ENCODE assay signal across 30 cellular contexts in the genomic region with DNA sequence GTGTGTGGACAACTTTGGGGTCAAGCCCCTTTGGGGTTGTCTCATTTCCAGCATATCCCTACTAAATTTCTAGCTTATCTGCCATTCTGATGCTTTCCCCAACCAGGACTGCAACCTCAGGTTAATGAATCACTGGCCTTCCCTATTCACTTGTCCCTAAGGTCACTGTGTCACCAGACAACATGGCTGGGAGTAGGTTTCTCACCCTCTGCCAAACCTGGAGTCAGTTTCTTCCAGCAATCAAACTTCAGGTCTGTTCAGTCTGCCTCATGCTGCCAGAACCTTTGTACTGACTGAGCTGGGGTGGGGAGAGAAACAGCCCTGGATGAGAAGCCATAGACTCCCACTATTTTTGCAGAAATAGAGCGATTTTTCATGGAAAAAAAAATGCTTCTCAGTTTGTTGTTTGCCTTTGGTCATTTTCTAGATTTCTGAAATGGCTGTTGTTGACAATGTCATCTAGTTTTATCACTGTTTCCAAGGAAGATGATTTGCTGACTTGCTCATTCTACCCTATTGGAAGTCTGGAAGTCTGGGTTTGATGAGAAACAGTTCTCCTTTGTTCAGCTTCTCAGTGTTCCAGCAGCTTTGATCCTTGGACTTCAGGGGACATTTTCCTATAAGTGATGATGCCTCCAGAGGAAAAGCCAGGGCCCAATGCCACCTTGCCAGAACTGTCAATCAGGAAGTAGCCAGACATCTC.
DNase-seq lines count a peak whose midpoint lies in the region; ATAC-seq, FAIRE-seq and TF ChIP-seq lines count a peak whose summit lies in the region.
"Had no signal": no experiment of that assay in that cellular context is flagged by ENCODE, and none has a peak within 500 bp of the region (broad histone marks: within the 10 kb centered on the region; RNA-seq: fewer than 3 reads in every experiment).

No MANE protein-coding gene starts in this region.

- DNase-seq in GM23248: no peak
- no peak for DNase-seq in K562 (ENCODE audit: extremely low read depth in 1 of 4, low spot score in 3 of 4)
- DNase-seq in right lobe of liver: peak in 1 of 3 donors; percentile 78
- DNase-seq in stimulated activated naive B cell treated with anti-CD40 and anti-IgM and Interleukin-4, amounts not matched to agents 10 μg/mL and 1 μg/mL and 100 μg/mL, for 72 hours: no peak
- DNase-seq in type B pancreatic cell (ENCODE audit: extremely low spot score, unreplicated experiment): no peak
- no peak for DNase-seq in activated naive CD4-positive, alpha-beta T cell treated with Interleukin-2 at 50 U/mL for 16 hours
- DNase-seq: activated CD4-positive, alpha-beta memory T cell treated with anti-CD3 and anti-CD28 coated beads for 36 hours; activated CD8-positive, alpha-beta memory T cell treated with anti-CD3 and anti-CD28 coated beads, Interleukin-2, amount 50 U/mL, for 4 hours; activated naive CD4-positive, alpha-beta T cell treated with anti-CD3 and anti-CD28 coated beads for 36 hours; C1 segment of cervical spinal cord; Calu3; central memory CD4-positive, alpha-beta T cell; DND-41; erythroblast; head of caudate nucleus; Kasumi-1; kidney; lower lobe of right lung; NCI-H1417 treated with DMSO at 0.1 percent for 48 hours; NCI-H2029 treated with DMSO at 0.1 percent for 48 hours; NCI-H524 treated with DMSO at 0.1 percent for 48 hours; nephron progenitor cell; NK-92 treated with Interleukin-12 subunit alpha and Interleukin-12 subunit beta, amount 100 ng/mL, for 24 hours; ovary; stimulated activated CD4-positive, alpha-beta T cell treated with anti-CD3 and anti-CD28 coated beads, Interleukin-4, amount 100 ng/mL, for 1 hour; thyroid gland had no signal

- H4K20me1 ChIP-seq in GM23248 (ENCODE audit: insufficient read depth) (no peaks in the 10 kb centered on the region), K562 (replicated peaks; ENCODE audit: control insufficient read depth, insufficient read depth, low read length) (no peaks in the 10 kb centered on the region)

- H3K36me3 ChIP-seq in GM23248 (ENCODE audit: low read depth) (no peaks in the 10 kb centered on the region), K562 (ENCODE audit: control insufficient read depth, insufficient read depth, low read length) (no peaks in the 10 kb centered on the region), right lobe of liver (no peaks in the 10 kb centered on the region)
- H3K36me3 ChIP-seq: HAP-1, lower lobe of right lung, ovary, thyroid gland had no signal

- H3F3A ChIP-seq in GM23248 (ENCODE audit: insufficient read depth): no peaks in the 10 kb centered on the region

- POLR2A ChIA-PET in K562 (lab: Yijun Ruan, JAX): interaction anchor here (0.6 kb wide), 1 partner anchor 8 kb away, joined by 4 read pairs; no protein-coding TSS in a partner anchor

- CTCF ChIA-PET in K562 (lab: Yijun Ruan, JAX; ENCODE audit: low intra/inter-chr PET ratio): no interaction called here

- H3K4me1 ChIP-seq in GM23248 (ENCODE audit: insufficient read depth) (peaks cover 13% of the 10 kb centered on the region), K562 (replicated peaks in 1 of 2; ENCODE audit: control insufficient read depth in 2 of 2, insufficient read depth in 2 of 2, low read length in 2 of 2) (no peaks in the 10 kb centered on the region), right lobe of liver (peaks cover 0 to 15% (median 5%) of the 10 kb centered on the region in 4 donors)
- H3K4me1 ChIP-seq: HAP-1, thyroid gland had no signal

- intact Hi-C loops in K562 (cut with micrococcal nuclease) (no loop called here), right lobe of liver (cut with DNase I) (no loop called here)

- H3K4me3 Mint-ChIP-seq in stimulated activated naive B cell treated with anti-CD40 and anti-IgM and Interleukin-4, amounts not matched to agents 10 μg/mL and 1 μg/mL and 100 μg/mL, for 72 hours: no peak overlapping the region
- no peak overlapping the region for H3K4me3 Mint-ChIP-seq in type B pancreatic cell
- H3K4me3 Mint-ChIP-seq: activated CD4-positive, alpha-beta memory T cell treated with anti-CD3 and anti-CD28 coated beads for 36 hours; activated naive CD4-positive, alpha-beta T cell treated with anti-CD3 and anti-CD28 coated beads for 36 hours; nephron progenitor cell had no signal

- H3K27ac ChIP-seq in GM23248: no peak overlapping the region
- H3K27ac ChIP-seq in K562 (ENCODE audit: extremely low read depth, low read depth, low read length): no peak overlapping the region
- H3K27ac ChIP-seq in right lobe of liver: peak overlapping the region in 1 of 3 donors; percentile 16
- H3K27ac ChIP-seq: HL-60, lower lobe of right lung, ovary, SK-N-MC, thyroid gland had no signal

- TF ChIP-seq CTCF in K562 (IDR thresholded peaks at IDR 0.05 in 2 of 3, conservative IDR thresholded peaks at IDR 0.05 in 1 of 3; ENCODE audit: insufficient read depth in 2 of 3, low read depth in 1 of 3, low read length in 3 of 3): no peak
- TF ChIP-seq CTCF in right lobe of liver (IDR thresholded peaks at IDR 0.05): no peak
- no peak for TF ChIP-seq CTCF in type B pancreatic cell (conservative IDR thresholded peaks at IDR 0.05)

- no peak for TF ChIP-seq EP300 in K562 (IDR thresholded peaks at IDR 0.05; ENCODE audit: low read length)

- H3K4me1 Mint-ChIP-seq in stimulated activated naive B cell treated with anti-CD40 and anti-IgM and Interleukin-4, amounts not matched to agents 10 μg/mL and 1 μg/mL and 100 μg/mL, for 72 hours: peaks cover 5 to 12% of the 10 kb centered on the region in 2 donors
- peaks cover 4% of the 10 kb centered on the region for H3K4me1 Mint-ChIP-seq in type B pancreatic cell (ENCODE audit: unreplicated experiment)
- H3K4me1 Mint-ChIP-seq: nephron progenitor cell had no signal

- no peaks in the 10 kb centered on the region for H3K9me3 ChIP-seq in GM23248 (ENCODE audit: low read depth)
- H3K9me3 ChIP-seq in K562 (replicated peaks; ENCODE audit: control insufficient read depth, insufficient read depth, low read depth, low read length): no peaks in the 10 kb centered on the region
- no peaks in the 10 kb centered on the region for H3K9me3 ChIP-seq in right lobe of liver
- H3K9me3 ChIP-seq: HAP-1, lower lobe of right lung, ovary, thyroid gland had no signal

- in situ Hi-C loops in GM23248 (cut with MboI): no loop called here
- in situ Hi-C loops in K562 (cut with MboI): no loop called here

- no peak for TF ChIP-seq RAD21 in K562 (CRISPR knock-in tag; conservative IDR thresholded peaks at IDR 0.05 in 1 of 2, IDR thresholded peaks at IDR 0.05 in 1 of 2)

- FAIRE-seq in K562 (lab: Jason Lieb, UNC): no peak
- FAIRE-seq: kidney had no signal

- H3K27ac Mint-ChIP-seq in stimulated activated naive B cell treated with anti-CD40 and anti-IgM and Interleukin-4, amounts not matched to agents 10 μg/mL and 1 μg/mL and 100 μg/mL, for 72 hours: peak overlapping the region; percentile 80
- no peak overlapping the region for H3K27ac Mint-ChIP-seq in type B pancreatic cell
- H3K27ac Mint-ChIP-seq: activated CD4-positive, alpha-beta memory T cell treated with anti-CD3 and anti-CD28 coated beads for 36 hours; activated naive CD4-positive, alpha-beta T cell treated with anti-CD3 and anti-CD28 coated beads for 36 hours; nephron progenitor cell had no signal

- H3K9me3 Mint-ChIP-seq in stimulated activated naive B cell treated with anti-CD40 and anti-IgM and Interleukin-4, amounts not matched to agents 10 μg/mL and 1 μg/mL and 100 μg/mL, for 72 hours: no peaks in the 10 kb centered on the region
- no peaks in the 10 kb centered on the region for H3K9me3 Mint-ChIP-seq in type B pancreatic cell
- H3K9me3 Mint-ChIP-seq: activated CD4-positive, alpha-beta memory T cell treated with anti-CD3 and anti-CD28 coated beads for 36 hours; activated naive CD4-positive, alpha-beta T cell treated with anti-CD3 and anti-CD28 coated beads for 36 hours; nephron progenitor cell had no signal

- no peaks in the 10 kb centered on the region for H3K36me3 Mint-ChIP-seq in stimulated activated naive B cell treated with anti-CD40 and anti-IgM and Interleukin-4, amounts not matched to agents 10 μg/mL and 1 μg/mL and 100 μg/mL, for 72 hours
- no peaks in the 10 kb centered on the region for H3K36me3 Mint-ChIP-seq in type B pancreatic cell
- H3K36me3 Mint-ChIP-seq: activated CD4-positive, alpha-beta memory T cell treated with anti-CD3 and anti-CD28 coated beads for 36 hours had no signal

- no peaks in the 10 kb centered on the region for H3K9me2 ChIP-seq in GM23248 (ENCODE audit: insufficient read depth)

- no peaks in the 10 kb centered on the region for H3K27me3 ChIP-seq in GM23248 (replicated peaks; ENCODE audit: insufficient read depth)
- H3K27me3 ChIP-seq in K562 (ENCODE audit: control insufficient read depth in 2 of 2, insufficient read depth in 2 of 2, low read length in 2 of 2): no peaks in the 10 kb centered on the region
- no peaks in the 10 kb centered on the region for H3K27me3 ChIP-seq in right lobe of liver
- H3K27me3 ChIP-seq: ovary, thyroid gland had no signal

- no peaks in the 10 kb centered on the region for H3K27me3 Mint-ChIP-seq in stimulated activated naive B cell treated with anti-CD40 and anti-IgM and Interleukin-4, amounts not matched to agents 10 μg/mL and 1 μg/mL and 100 μg/mL, for 72 hours
- no peaks in the 10 kb centered on the region for H3K27me3 Mint-ChIP-seq in type B pancreatic cell

- no peaks in the 10 kb centered on the region for H3K9me1 ChIP-seq in K562 (ENCODE audit: control insufficient read depth, insufficient read depth, low read length)

- 61 to 71% methylated on average over 1 of the region's 1 CpG for WGBS in GM23248 (ENCODE audit: low coverage in 1 of 2, low lambda C conversion rate in 2 of 2, missing lambda C conversion rate in 2 of 2), 2 experiments
- WGBS in K562 (ENCODE audit: insufficient coverage, low coverage, missing lambda C conversion rate): 7% methylated on average over 1 of the region's 1 CpG
- WGBS in right lobe of liver (ENCODE audit: insufficient coverage, low coverage, low lambda C conversion rate, missing lambda C conversion rate): 60% methylated on average over 1 of the region's 1 CpG

- peak overlapping the region; percentile 1 for H3K4me2 ChIP-seq in GM23248 (ENCODE audit: unreplicated experiment)
- H3K4me2 ChIP-seq in K562 (ENCODE audit: insufficient read depth, low read length): no peak overlapping the region

- ATAC-seq in K562 (no peak), right lobe of liver (peak; percentile 94 to 96 (median 95)), HG03025 (IDR thresholded peaks at IDR 0.05; ENCODE audit: low FRiP score, unreplicated experiment) (no peak)
- ATAC-seq in stimulated activated naive B cell treated with anti-CD40 and anti-IgM and Interleukin-4, amounts not matched to agents 10 μg/mL and 1 μg/mL and 100 μg/mL, for 72 hours (replicated peaks): no peak
- ATAC-seq: lower lobe of right lung had no signal

- no TSS peak for BruUV-seq in K562 (replicated peaks; lab: Mats Ljungman, UMichigan)

- H2AFZ ChIP-seq in GM23248: no peak overlapping the region
- no peak overlapping the region for H2AFZ ChIP-seq in K562 (ENCODE audit: low read depth, low read length)

- TF ChIP-seq POLR2A in K562 (conservative IDR thresholded peaks at IDR 0.05): no peak
- TF ChIP-seq POLR2A in right lobe of liver (IDR thresholded peaks at IDR 0.05): no peak

- H3K4me3 ChIP-seq in GM23248: no peak overlapping the region
- H3K4me3 ChIP-seq in K562: no peak overlapping the region
- no peak overlapping the region for H3K4me3 ChIP-seq in right lobe of liver
- H3K4me3 ChIP-seq: HAP-1, lower lobe of right lung, ovary, SK-N-MC, thyroid gland had no signal

- H3K79me2 ChIP-seq in GM23248 (ENCODE audit: insufficient read depth): no peaks in the 10 kb centered on the region
- H3K79me2 ChIP-seq in K562 (ENCODE audit: control insufficient read depth, insufficient read depth, low read length): no peaks in the 10 kb centered on the region

- H3K9ac ChIP-seq in GM23248 (no peak overlapping the region), K562 (ENCODE audit: insufficient read depth in 1 of 2, low read depth in 2 of 2, low read length in 2 of 2) (no peak overlapping the region)

Comparison
In these comparisons a context has a peak if more than half of its experiments do, and no peak if none do; other contexts are left out.
1. ATAC-seq: peak in right lobe of liver (4 of 4); none in K562 (single experiment), stimulated activated naive B cell treated with anti-CD40 and anti-IgM and Interleukin-4, amounts not matched to agents 10 μg/mL and 1 μg/mL and 100 μg/mL, for 72 hours (0 of 2) and HG03025 (single experiment).